Comparison of ENCODE assay signal across 31 cellular contexts in the genomic region with DNA sequence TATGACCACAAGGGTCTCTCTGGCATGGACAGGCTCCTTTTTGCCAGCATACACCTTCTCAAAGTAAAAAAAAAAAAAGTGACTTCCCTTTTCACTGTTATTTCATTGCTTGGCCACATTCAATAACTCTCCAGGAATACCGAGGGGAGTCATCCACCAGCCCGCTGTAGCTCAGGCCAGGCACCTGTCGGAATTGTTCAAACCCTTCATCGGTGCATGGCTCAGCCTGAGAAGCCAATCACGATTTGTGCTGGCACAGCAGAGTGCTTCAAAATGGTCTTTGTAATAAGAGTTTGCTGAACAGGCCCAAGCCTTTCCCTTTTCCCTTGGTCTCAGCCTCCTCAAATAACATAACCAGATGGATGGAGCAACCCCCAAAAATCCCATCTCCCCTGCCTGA.
"Had no signal": no experiment of that assay in that cellular context is flagged by ENCODE, and none has a peak within 500 bp of the region (broad histone marks: within the 10 kb centered on the region; RNA-seq: fewer than 3 reads in every experiment).

No MANE protein-coding gene starts in this region.

- ATAC-seq: activated CD8-positive, alpha-beta memory T cell treated with anti-CD3 and anti-CD28 coated beads, Interleukin-2, amount 10 ng/mL, durations not matched to agents 7 days and 5 days; Panc1; T-cell; T-helper 17 cell had no signal

- H3K4me3 ChIP-seq: MG63 had no signal

- DNase-seq: activated B cell treated with CpG ODN at 0.5 μM for 24 hours; activated CD4-positive, alpha-beta memory T cell treated with anti-CD3 and anti-CD28 coated beads for 36 hours; activated CD4-positive, alpha-beta T cell treated with anti-CD3 and anti-CD28 coated beads for 4 hours; activated CD4-positive, alpha-beta T cell treated with anti-CD3 and anti-CD28 coated beads, Interleukin-2, amount 50 U/mL, for 1 hour; activated CD4-positive, CD25-positive, alpha-beta regulatory T cell treated with anti-CD3 and anti-CD28 coated beads, Interleukin-2, amount 50 U/mL, for 72 hours; activated CD8-positive, alpha-beta memory T cell treated with anti-CD3 and anti-CD28 coated beads for 24 hours; activated CD8-positive, alpha-beta memory T cell treated with anti-CD3 and anti-CD28 coated beads, Interleukin-2, amount 10 ng/mL, durations not matched to agents 7 days and 5 days; activated CD8-positive, alpha-beta memory T cell treated with anti-CD3 and anti-CD28 coated beads, Interleukin-2, amount 50 U/mL, for 48 hours; activated effector memory CD4-positive, alpha-beta T cell treated with Interleukin-2 at 50 U/mL for 16 hours; activated naive CD4-positive, alpha-beta T cell treated with anti-CD3 and anti-CD28 coated beads, Interleukin-2, amount 10 ng/mL, durations not matched to agents 7 days and 5 days; activated T-cell treated with anti-CD3 and anti-CD28 coated beads, Interleukin-2, amount 50 U/mL, for 48 hours; amniotic stem cell; aorta; Kasumi-1; KG1; MG63; NCI-H1048; NCI-H1105 treated with DMSO at 0.1 percent for 48 hours; NCI-H1436; NCI-H187; NCI-H2029 treated with DMSO at 0.1 percent for 48 hours; NCI-H2107; NCI-H2171; NCI-H510A; NCI-H526; NCI-H774; SHP77 treated with DMSO at 0.1 percent for 48 hours; T-cell; T-helper 17 cell had no signal

- H3K27me3 ChIP-seq: MG63 had no signal

- H3K36me3 ChIP-seq: MG63 had no signal

- H3K27ac ChIP-seq: VCaP had no signal

- H3K9me3 ChIP-seq: MG63 had no signal
